In the genomic region with DNA sequence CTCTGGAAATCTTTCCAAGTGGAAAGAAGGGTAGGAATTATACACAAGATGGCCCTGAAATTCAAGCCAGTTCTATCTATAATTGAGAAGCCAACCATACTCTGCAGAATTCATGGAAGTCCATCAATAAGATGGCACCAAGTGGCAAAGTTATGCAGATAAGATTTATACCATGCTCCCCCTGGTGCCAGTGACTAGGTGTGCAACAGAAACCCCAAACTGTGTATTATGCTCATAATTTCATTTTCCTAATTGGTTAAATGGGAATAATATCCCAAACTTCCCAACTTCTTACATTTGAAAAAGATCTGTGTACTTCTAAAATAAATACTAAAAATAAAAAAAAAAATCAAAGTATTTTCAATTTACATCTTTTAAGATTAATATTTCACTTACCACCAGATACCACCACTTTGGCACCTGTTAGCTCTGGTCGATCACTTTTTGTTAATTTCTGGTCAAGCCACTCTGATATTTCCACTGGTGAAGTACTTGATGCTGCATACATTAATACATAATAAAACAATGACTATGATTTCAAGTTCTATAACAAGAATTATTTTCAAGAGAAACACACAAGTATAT, we compare ENCODE assay signal across 9 cellular contexts. TPM values are rescaled to one million over a fixed set of nuclear protein-coding genes. Genes with fewer than 3 reads are reported as not detected.
DNase-seq lines count a peak whose midpoint lies in the region; ATAC-seq and TF ChIP-seq lines count a peak whose summit lies in the region.
"Had no signal": no experiment of that assay in that cellular context is flagged by ENCODE, and none has a peak within 500 bp of the region (broad histone marks: within the 10 kb centered on the region; RNA-seq: fewer than 3 reads in every experiment).

No MANE protein-coding gene starts in this region.

- CTCF ChIA-PET in RWPE1 (lab: Yijun Ruan, JAX) = interaction anchor here (0.6 to 2.5 kb wide), 7 partner anchors 10 to 1095 kb away, joined by 4 to 9 read pairs (median 4); no protein-coding TSS in a partner anchor

- TF ChIP-seq CTCF in GM12874 (IDR thresholded peaks at IDR 0.05; ENCODE audit: insufficient read depth, low read depth, low read length) (peak; percentile 47; the same call in 1 of the 2 replicates), RWPE1 (conservative IDR thresholded peaks at IDR 0.05; ENCODE audit: low read depth) (peak; percentile 73), fibroblast of villous mesenchyme (IDR thresholded peaks at IDR 0.05; ENCODE audit: insufficient read depth, low read depth, low read length) (peak; percentile 58)

- H3K4me3 ChIP-seq in fibroblast of villous mesenchyme (ENCODE audit: low read depth, low read length) = no peak overlapping the region

- no peak for ATAC-seq in activated CD4-positive, CD25-positive, alpha-beta regulatory T cell treated with anti-CD3 and anti-CD28 coated beads, Interleukin-2, amount 50 U/mL, for 24 hours
- ATAC-seq in GM21529 (IDR thresholded peaks at IDR 0.05; ENCODE audit: unreplicated experiment) = no peak

- H3K27ac ChIP-seq in RWPE1 = no peak overlapping the region

- POLR2A ChIA-PET in RWPE1 (lab: Yijun Ruan, JAX; ENCODE audit: low non-redundant PET) = no interaction called here

- DNase-seq in AG08396 (ENCODE audit: low spot score) (peak; percentile 23), RWPE1 (ENCODE audit: low spot score) (peak; percentile 55), fibroblast of villous mesenchyme (ENCODE audit: low read depth) (peak; percentile 10), nucleus accumbens (lab: John Stamatoyannopoulos, UW) (no peak), medulla oblongata (ENCODE audit: extremely low spot score) (no peak)
- DNase-seq: NCI-H1048 had no signal

RNA-seq across cellular contexts. Expression of gene ETFA, which starts 25.9 kb away (rescaled TPM):
- total RNA-seq in fibroblast of villous mesenchyme = 85.7 and 114 TPM in 2 replicates

RNA-seq across cellular contexts. Expression of gene ISL2, which starts 51.2 kb away (rescaled TPM):
- 0.64 TPM in 1 of 2 replicates, not detected in the other for total RNA-seq in fibroblast of villous mesenchyme

Comparison
In these comparisons a context has a peak if more than half of its experiments do, and no peak if none do; other contexts are left out.
1. DNase-seq: peak in AG08396 (single experiment), RWPE1 (single experiment) and fibroblast of villous mesenchyme (single experiment); none in nucleus accumbens (0 of 56) and medulla oblongata (single experiment).
2. Peak in every context shown above with its lines, with median percentiles within 50 percentile points of each other: CTCF ChIP-seq.